In the genomic region with DNA sequence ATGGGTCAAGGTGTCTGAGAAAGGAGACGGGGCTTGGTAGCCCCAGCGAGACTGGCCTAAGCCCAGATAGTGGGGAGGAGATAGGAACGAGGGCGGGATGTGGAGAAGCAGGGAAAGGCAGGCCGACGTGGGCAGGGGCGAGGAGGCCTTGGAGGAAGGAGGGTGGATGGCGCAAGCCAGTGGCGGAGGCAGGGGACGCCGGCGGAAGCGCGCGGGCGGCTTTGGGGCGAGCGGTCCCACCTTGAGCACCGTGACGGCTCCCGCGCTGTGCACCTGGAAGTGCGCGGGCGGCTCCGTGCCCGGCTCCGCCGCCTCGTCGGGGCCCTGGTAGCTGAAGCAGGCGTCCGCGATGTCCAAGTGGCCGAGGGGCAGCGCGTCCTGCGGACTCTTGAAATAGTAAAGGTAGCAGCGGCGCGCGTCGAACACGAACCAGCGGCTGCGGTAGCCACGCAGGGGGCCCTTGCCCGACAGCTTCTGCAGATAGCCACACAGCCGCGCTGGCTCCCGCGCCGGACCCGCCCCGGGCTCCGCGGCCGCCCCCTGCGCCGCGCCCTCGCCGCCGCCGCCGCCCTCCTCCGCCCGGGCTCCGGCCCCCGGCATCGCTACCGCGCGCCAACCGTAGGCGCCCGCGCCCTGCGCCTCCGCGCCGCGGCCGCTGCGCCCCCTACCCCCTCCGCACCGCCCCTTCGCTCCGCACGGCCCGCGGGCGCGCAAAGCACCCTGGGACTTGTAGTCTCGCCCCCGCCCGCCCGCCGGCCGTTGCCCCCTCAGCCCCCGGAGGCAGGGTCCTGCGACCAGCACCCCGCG, we compare ENCODE assay signal across 8 cellular contexts. TPM values are rescaled to one million over a fixed set of nuclear protein-coding genes. Genes with fewer than 3 reads are reported as not detected.
DNase-seq lines count a peak whose midpoint lies in the region; ATAC-seq and TF ChIP-seq lines count a peak whose summit lies in the region.

A gene (minus strand): TSS at position 659 of the 807 bp plus-strand sequence. CDS start 59 bp downstream, at position 600.

- no peaks in the 10 kb centered on the region for H3K27me3 ChIP-seq in BLaER1 treated with 17β-estradiol and CSF1 and Interleukin-3, amounts not matched to agents 10 nM and 100 nM
- H3K27me3 ChIP-seq in RWPE2 (ENCODE audit: insufficient read depth, poor library complexity, severe bottlenecking) = no peaks in the 10 kb centered on the region
- H3K27me3 ChIP-seq in gastroesophageal sphincter = no peaks in the 10 kb centered on the region
- H3K27me3 ChIP-seq in thoracic aorta (replicated peaks; ENCODE audit: insufficient read depth) = no peaks in the 10 kb centered on the region

- H3K4me1 ChIP-seq in BLaER1 treated with 17β-estradiol and CSF1 and Interleukin-3, amounts not matched to agents 10 nM and 100 nM = peaks cover 31 to 75% (median 40%) of the 10 kb centered on the region in 10 experiments
- H3K4me1 ChIP-seq in RWPE2 (ENCODE audit: insufficient read depth, poor library complexity, severe bottlenecking) = peaks cover 29% of the 10 kb centered on the region
- H3K4me1 ChIP-seq in gastroesophageal sphincter = peaks cover 0 to 54% (median 8%) of the 10 kb centered on the region in 3 donors
- H3K4me1 ChIP-seq in thoracic aorta (ENCODE audit: control insufficient read depth in 1 of 2, low read depth in 2 of 2) = peaks cover 19 to 48% of the 10 kb centered on the region in 2 donors

- H3K4me2 ChIP-seq in BLaER1 treated with 17β-estradiol and CSF1 and Interleukin-3, amounts not matched to agents 10 nM and 100 nM = peak within 1 kb of the TSS; percentile 77 to 97 (median 90)

- 0 to 1% methylated on average over 12 to 16 of the region's 104 CpGs for WGBS in gastroesophageal sphincter (ENCODE audit: low coverage in 1 of 2), 2 donors

- peak within 1 kb of the TSS; percentile 59 to 96 (median 83) for H3K27ac ChIP-seq in BLaER1 treated with 17β-estradiol and CSF1 and Interleukin-3, amounts not matched to agents 10 nM and 100 nM
- peak within 1 kb of the TSS; percentile 92 for H3K27ac ChIP-seq in RWPE2 (ENCODE audit: poor library complexity, severe bottlenecking)
- H3K27ac ChIP-seq in gastroesophageal sphincter = peak within 1 kb of the TSS; percentile 79 to 95 (median 92)
- peak within 1 kb of the TSS; percentile 77 to 88 for H3K27ac ChIP-seq in thoracic aorta

- no peak for TF ChIP-seq CTCF in RWPE2 (IDR thresholded peaks at IDR 0.05; ENCODE audit: poor library complexity, severe bottlenecking)
- peak in 1 of 4 experiments; percentile 40 for TF ChIP-seq CTCF in gastroesophageal sphincter (IDR thresholded peaks at IDR 0.05)
- no peak for TF ChIP-seq CTCF in thoracic aorta (IDR thresholded peaks at IDR 0.05)

- H3K4me3 ChIP-seq in BLaER1 treated with 17β-estradiol and CSF1 and Interleukin-3, amounts not matched to agents 10 nM and 100 nM = peak within 1 kb of the TSS; percentile 88 to 99 (median 95)
- H3K4me3 ChIP-seq in RWPE2 (ENCODE audit: severe bottlenecking) (peak within 1 kb of the TSS; percentile 86), gastroesophageal sphincter (peak within 1 kb of the TSS; percentile 81 to 90), thoracic aorta (peak within 1 kb of the TSS; percentile 94)

- TF ChIP-seq POLR2A in gastroesophageal sphincter (IDR thresholded peaks at IDR 0.05) = peak in 1 of 2 donors; percentile 6

- H3K9me3 ChIP-seq in BLaER1 treated with 17β-estradiol and CSF1 and Interleukin-3, amounts not matched to agents 10 nM and 100 nM (replicated peaks in 1 of 11) = no peaks in the 10 kb centered on the region
- H3K9me3 ChIP-seq in RWPE2 (ENCODE audit: severe bottlenecking) (no peaks in the 10 kb centered on the region), gastroesophageal sphincter (no peaks in the 10 kb centered on the region), thoracic aorta (no peaks in the 10 kb centered on the region)

- peaks cover 0 to 19% (median 6%) of the 10 kb centered on the region in 11 experiments; a peak in 5 of 22 replicates for H4K20me1 ChIP-seq in BLaER1 treated with 17β-estradiol and CSF1 and Interleukin-3, amounts not matched to agents 10 nM and 100 nM

- TF ChIP-seq EP300 in gastroesophageal sphincter (IDR thresholded peaks at IDR 0.05) = no peak

- DNase-seq in RWPE2 (ENCODE audit: low spot score) = peak; percentile 80
- DNase-seq in activated gamma-delta T cell treated with anti-CD3 and anti-CD28 coated beads, Interleukin-2, amount 50 U/mL, for 16 hours (ENCODE audit: low read depth) = peak; percentile 42
- DNase-seq in nucleus accumbens (lab: John Stamatoyannopoulos, UW) = peak in 45 of 56 donors; percentile 17 to 81 (median 57)
- DNase-seq in thoracic aorta (ENCODE audit: low spot score) = no peak

- peak; percentile 80 for ATAC-seq in GM19324 (IDR thresholded peaks at IDR 0.05; ENCODE audit: low FRiP score, unreplicated experiment)
- ATAC-seq in HG03520 (IDR thresholded peaks at IDR 0.05; ENCODE audit: unreplicated experiment) = peak; percentile 63
- peak; percentile 62 for ATAC-seq in RWPE2 (ENCODE audit: low read depth)
- peak; percentile 83 for ATAC-seq in gastroesophageal sphincter
- ATAC-seq in thoracic aorta (ENCODE audit: insufficient number of reproducible peaks, low FRiP score, low read depth) = no peak

- peak within 1 kb of the TSS; percentile 81 to 95 (median 87) for H3K9ac ChIP-seq in BLaER1 treated with 17β-estradiol and CSF1 and Interleukin-3, amounts not matched to agents 10 nM and 100 nM

- H3K36me3 ChIP-seq in BLaER1 treated with 17β-estradiol and CSF1 and Interleukin-3, amounts not matched to agents 10 nM and 100 nM = peaks cover 0 to 9% (median 6%) of the 10 kb centered on the region in 11 experiments; a peak in 4 of 22 replicates
- H3K36me3 ChIP-seq in RWPE2 (ENCODE audit: low read depth) = peaks cover 11% of the 10 kb centered on the region
- no peaks in the 10 kb centered on the region for H3K36me3 ChIP-seq in gastroesophageal sphincter
- H3K36me3 ChIP-seq in thoracic aorta = no peaks in the 10 kb centered on the region

RNA-seq across cellular contexts. Expression of the gene that starts here (rescaled TPM):
- total RNA-seq in gastroesophageal sphincter (10 to 100 TPM; 36.9 to 51.7 (median 46.5) TPM), thoracic aorta (10 to 100 TPM; 54.0 to 58.5 TPM)
